10 cellular contexts compared by ENCODE assay signal in genomic region chr1:23585321-23586022, GRCh38. TPM values are rescaled to one million over a fixed set of nuclear protein-coding genes. Genes with fewer than 3 reads are reported as not detected.
DNase-seq lines count a peak whose midpoint lies in the region; ATAC-seq and TF ChIP-seq lines count a peak whose summit lies in the region.
"Had no signal": no experiment of that assay in that cellular context is flagged by ENCODE, and none has a peak within 500 bp of the region (broad histone marks: within the 10 kb centered on the region; RNA-seq: fewer than 3 reads in every experiment).

No MANE protein-coding gene starts in this region.

- no peaks in the 10 kb centered on the region for H3K27me3 Mint-ChIP-seq in stimulated activated naive CD8-positive, alpha-beta T cell treated with anti-CD3 and anti-CD28 coated beads, Interleukin-15, Interleukin-2, amounts not matched to agents 100 ng/mL and 50 ng/mL, for 24 hours
- H3K27me3 Mint-ChIP-seq in activated T-helper 2 cell treated with anti-CD3 and anti-CD28 coated beads, Interferon-gamma antibody, Interleukin-2, Interleukin-4, amounts not matched to agents 10 μg/mL and 5 μg/mL and 100 μg/mL, durations not matched to agents 14 hours and 24 hours and 36 hours (ENCODE audit: low read depth), result no peaks in the 10 kb centered on the region

- POLR2A ChIA-PET in HEK293T (lab: Yijun Ruan, JAX), result interaction anchor here (1.9 kb wide), 1 partner anchor 27 kb away, joined by 5 read pairs; the partner anchor contains the start of gene ID3

- peak overlapping the region in 2 of 5 donors; percentile 37 to 76 for H3K27ac ChIP-seq in adrenal gland
- H3K27ac ChIP-seq: BLaER1 had no signal

- ATAC-seq in stimulated activated naive CD8-positive, alpha-beta T cell treated with anti-CD3 and anti-CD28 coated beads, Interleukin-15, Interleukin-2, amounts not matched to agents 100 U/mL and 50 U/mL, for 24 hours, result no peak
- ATAC-seq in GM19397 (IDR thresholded peaks at IDR 0.05; ENCODE audit: unreplicated experiment), result no peak

- H3K4me1 Mint-ChIP-seq in stimulated activated naive CD8-positive, alpha-beta T cell treated with anti-CD3 and anti-CD28 coated beads, Interleukin-15, Interleukin-2, amounts not matched to agents 100 ng/mL and 50 ng/mL, for 24 hours (ENCODE audit: low read depth), result peaks cover 37% of the 10 kb centered on the region
- H3K4me1 Mint-ChIP-seq in activated T-helper 2 cell treated with anti-CD3 and anti-CD28 coated beads, Interferon-gamma antibody, Interleukin-2, Interleukin-4, amounts not matched to agents 10 μg/mL and 5 μg/mL and 100 μg/mL, durations not matched to agents 14 hours and 24 hours and 36 hours (ENCODE audit: low read depth), result peaks cover 15% of the 10 kb centered on the region

- no peak overlapping the region for H3K4me3 Mint-ChIP-seq in stimulated activated naive CD8-positive, alpha-beta T cell treated with anti-CD3 and anti-CD28 coated beads, Interleukin-15, Interleukin-2, amounts not matched to agents 100 ng/mL and 50 ng/mL, for 24 hours
- no peak overlapping the region for H3K4me3 Mint-ChIP-seq in activated T-helper 2 cell treated with anti-CD3 and anti-CD28 coated beads, Interferon-gamma antibody, Interleukin-2, Interleukin-4, amounts not matched to agents 10 μg/mL and 5 μg/mL and 100 μg/mL, durations not matched to agents 14 hours and 24 hours and 36 hours (ENCODE audit: low read depth)

- H3K9me3 ChIP-seq in adrenal gland (replicated peaks in 1 of 3), result no peaks in the 10 kb centered on the region
- H3K9me3 ChIP-seq: BLaER1 had no signal

- no peaks in the 10 kb centered on the region for H3K36me3 Mint-ChIP-seq in stimulated activated naive CD8-positive, alpha-beta T cell treated with anti-CD3 and anti-CD28 coated beads, Interleukin-15, Interleukin-2, amounts not matched to agents 100 ng/mL and 50 ng/mL, for 24 hours (ENCODE audit: low read depth)
- H3K36me3 Mint-ChIP-seq in activated T-helper 2 cell treated with anti-CD3 and anti-CD28 coated beads, Interferon-gamma antibody, Interleukin-2, Interleukin-4, amounts not matched to agents 10 μg/mL and 5 μg/mL and 100 μg/mL, durations not matched to agents 14 hours and 24 hours and 36 hours (ENCODE audit: low read depth), result no peaks in the 10 kb centered on the region

- CTCF ChIA-PET in HEK293T (lab: Yijun Ruan, JAX), result interaction anchor here (0.9 to 1.4 kb wide), 2 partner anchors 9 to 52 kb away, joined by 3 read pairs; no protein-coding TSS in a partner anchor

- TF ChIP-seq POLR2A in adrenal gland (IDR thresholded peaks at IDR 0.05), result no peak

- H3K4me3 ChIP-seq in adrenal gland, result no peak overlapping the region
- H3K4me3 ChIP-seq: BLaER1 had no signal

- peak overlapping the region; percentile 21 for H3K27ac Mint-ChIP-seq in stimulated activated naive CD8-positive, alpha-beta T cell treated with anti-CD3 and anti-CD28 coated beads, Interleukin-15, Interleukin-2, amounts not matched to agents 100 ng/mL and 50 ng/mL, for 24 hours
- no peak overlapping the region for H3K27ac Mint-ChIP-seq in activated T-helper 2 cell treated with anti-CD3 and anti-CD28 coated beads, Interferon-gamma antibody, Interleukin-2, Interleukin-4, amounts not matched to agents 10 μg/mL and 5 μg/mL and 100 μg/mL, durations not matched to agents 14 hours and 24 hours and 36 hours

- no peaks in the 10 kb centered on the region for H3K4me1 ChIP-seq in adrenal gland (replicated peaks in 1 of 2)

- TF ChIP-seq CTCF in adrenal gland (IDR thresholded peaks at IDR 0.05), result no peak

- H3K27me3 ChIP-seq in adrenal gland, result no peaks in the 10 kb centered on the region
- H3K27me3 ChIP-seq: BLaER1 had no signal

- no peaks in the 10 kb centered on the region for H3K9me3 Mint-ChIP-seq in stimulated activated naive CD8-positive, alpha-beta T cell treated with anti-CD3 and anti-CD28 coated beads, Interleukin-15, Interleukin-2, amounts not matched to agents 100 ng/mL and 50 ng/mL, for 24 hours
- H3K9me3 Mint-ChIP-seq in activated T-helper 2 cell treated with anti-CD3 and anti-CD28 coated beads, Interferon-gamma antibody, Interleukin-2, Interleukin-4, amounts not matched to agents 10 μg/mL and 5 μg/mL and 100 μg/mL, durations not matched to agents 14 hours and 24 hours and 36 hours, result no peaks in the 10 kb centered on the region

- intact Hi-C loops in adrenal gland (cut with DNase I), result no loop called here
- intact Hi-C loops in activated T-helper 2 cell treated with anti-CD3 and anti-CD28 coated beads, Interferon-gamma antibody, Interleukin-2, Interleukin-4, amounts not matched to agents 10 μg/mL and 5 μg/mL and 100 μg/mL, durations not matched to agents 14 hours and 24 hours and 36 hours (cut with micrococcal nuclease), result no loop called here

- H3K36me3 ChIP-seq in adrenal gland (replicated peaks in 1 of 2), result no peaks in the 10 kb centered on the region
- H3K36me3 ChIP-seq: BLaER1 had no signal

- 36 to 53% (median 46%) methylated on average over 10 of the region's 10 CpGs for WGBS in adrenal gland, 4 donors

- DNase-seq in stimulated activated naive CD8-positive, alpha-beta T cell treated with anti-CD3 and anti-CD28 coated beads, Interleukin-15, Interleukin-2, amounts not matched to agents 100 U/mL and 50 U/mL, for 24 hours, result no peak
- DNase-seq in adrenal gland (peak in 5 of 7 donors; percentile 49 to 62 (median 59)), kidney tubule cell (ENCODE audit: low spot score) (peak; percentile 82), NCI-H1092 treated with DMSO at 0.1 percent for 48 hours (lab: John Stamatoyannopoulos, UW) (no peak), HEK293T (ENCODE audit: extremely low spot score) (no peak)
- DNase-seq in activated T-helper 2 cell treated with anti-CD3 and anti-CD28 coated beads, Interferon-gamma antibody, Interleukin-2, Interleukin-4, amounts not matched to agents 10 μg/mL and 5 μg/mL and 100 μg/mL, durations not matched to agents 14 hours and 24 hours and 36 hours (ENCODE audit: low spot score), result no peak
- DNase-seq: NCI-H510A had no signal

TF ChIP-seq in HEK293T, 16 proteins besides CTCF, POLR2A, EP300 and RAD21:
- no peak for TF ChIP-seq SUZ12 (IDR thresholded peaks at IDR 0.05)
- TF ChIP-seq FOXK2 (IDR thresholded peaks at IDR 0.05), result no peak
- TF ChIP-seq PKNOX1 (IDR thresholded peaks at IDR 0.05), result no peak
- TF ChIP-seq HDGF (IDR thresholded peaks at IDR 0.05; ENCODE audit: borderline replicate concordance), result no peak
- no peak for TF ChIP-seq CTBP1 (IDR thresholded peaks at IDR 0.05; ENCODE audit: borderline replicate concordance)
- TF ChIP-seq ELF4 (IDR thresholded peaks at IDR 0.05), result no peak
- TF ChIP-seq SP1 (IDR thresholded peaks at IDR 0.05), result no peak
- TF ChIP-seq FOXA1 (IDR thresholded peaks at IDR 0.05), result no peak
- no peak for TF ChIP-seq ARNT (IDR thresholded peaks at IDR 0.05)
- TF ChIP-seq NFRKB (IDR thresholded peaks at IDR 0.05), result no peak
- no peak for TF ChIP-seq BHLHE40 (IDR thresholded peaks at IDR 0.05; ENCODE audit: borderline replicate concordance)
- TF ChIP-seq L3MBTL2 (conservative IDR thresholded peaks at IDR 0.05), result no peak
- no peak for TF ChIP-seq TARDBP (IDR thresholded peaks at IDR 0.05)

RNA-seq across cellular contexts. Expression of gene ID3, which starts 26.2 kb away (rescaled TPM):
- 100 to 1,000 TPM in 5 of 8 donors, 10 to 100 TPM in 3; 55.3 to 213 (median 118) TPM for total RNA-seq in adrenal gland
- 100 to 1,000 TPM in 2 of 3 donors, 10 to 100 TPM in 1; 28.8 to 133 (median 114) TPM for polyA plus RNA-seq in adrenal gland
- total RNA-seq in activated T-helper 2 cell treated with anti-CD3 and anti-CD28 coated beads, Interferon-gamma antibody, Interleukin-2, Interleukin-4, amounts not matched to agents 10 μg/mL and 5 μg/mL and 100 μg/mL, durations not matched to agents 14 hours and 24 hours and 36 hours, result 24.7 and 26.9 TPM in 2 replicates

RNA-seq across cellular contexts. Expression of gene E2F2, which starts 54.4 kb away (rescaled TPM):
- under 1 TPM in 7 of 8 donors, not detected in 1; 0.12 to 0.88 (median 0.45) TPM for total RNA-seq in adrenal gland
- under 1 TPM; 0.07 to 0.35 (median 0.16) TPM for polyA plus RNA-seq in adrenal gland
- 17.2 and 18.6 TPM in 2 replicates for total RNA-seq in activated T-helper 2 cell treated with anti-CD3 and anti-CD28 coated beads, Interferon-gamma antibody, Interleukin-2, Interleukin-4, amounts not matched to agents 10 μg/mL and 5 μg/mL and 100 μg/mL, durations not matched to agents 14 hours and 24 hours and 36 hours

Comparison
In these comparisons a context has a peak if more than half of its experiments do, and no peak if none do; other contexts are left out.
1. DNase-seq: peak in adrenal gland (5 of 7) and kidney tubule cell (single experiment); none in stimulated activated naive CD8-positive, alpha-beta T cell treated with anti-CD3 and anti-CD28 coated beads, Interleukin-15, Interleukin-2, amounts not matched to agents 100 U/mL and 50 U/mL, for 24 hours (single experiment), NCI-H1092 treated with DMSO at 0.1 percent for 48 hours (single experiment), activated T-helper 2 cell treated with anti-CD3 and anti-CD28 coated beads, Interferon-gamma antibody, Interleukin-2, Interleukin-4, amounts not matched to agents 10 μg/mL and 5 μg/mL and 100 μg/mL, durations not matched to agents 14 hours and 24 hours and 36 hours (single experiment) and HEK293T (single experiment).